1 cellular context compared by ENCODE assay signal in genomic region chr2:222305510-222306392, GRCh38.
TF ChIP-seq lines count a peak whose summit lies in the region.

No MANE protein-coding gene starts in this region.

TF ChIP-seq in SK-N-SH, 30 proteins besides CTCF, POLR2A, EP300 and RAD21 (continued from another document):
- TF ChIP-seq, protein P1, sequence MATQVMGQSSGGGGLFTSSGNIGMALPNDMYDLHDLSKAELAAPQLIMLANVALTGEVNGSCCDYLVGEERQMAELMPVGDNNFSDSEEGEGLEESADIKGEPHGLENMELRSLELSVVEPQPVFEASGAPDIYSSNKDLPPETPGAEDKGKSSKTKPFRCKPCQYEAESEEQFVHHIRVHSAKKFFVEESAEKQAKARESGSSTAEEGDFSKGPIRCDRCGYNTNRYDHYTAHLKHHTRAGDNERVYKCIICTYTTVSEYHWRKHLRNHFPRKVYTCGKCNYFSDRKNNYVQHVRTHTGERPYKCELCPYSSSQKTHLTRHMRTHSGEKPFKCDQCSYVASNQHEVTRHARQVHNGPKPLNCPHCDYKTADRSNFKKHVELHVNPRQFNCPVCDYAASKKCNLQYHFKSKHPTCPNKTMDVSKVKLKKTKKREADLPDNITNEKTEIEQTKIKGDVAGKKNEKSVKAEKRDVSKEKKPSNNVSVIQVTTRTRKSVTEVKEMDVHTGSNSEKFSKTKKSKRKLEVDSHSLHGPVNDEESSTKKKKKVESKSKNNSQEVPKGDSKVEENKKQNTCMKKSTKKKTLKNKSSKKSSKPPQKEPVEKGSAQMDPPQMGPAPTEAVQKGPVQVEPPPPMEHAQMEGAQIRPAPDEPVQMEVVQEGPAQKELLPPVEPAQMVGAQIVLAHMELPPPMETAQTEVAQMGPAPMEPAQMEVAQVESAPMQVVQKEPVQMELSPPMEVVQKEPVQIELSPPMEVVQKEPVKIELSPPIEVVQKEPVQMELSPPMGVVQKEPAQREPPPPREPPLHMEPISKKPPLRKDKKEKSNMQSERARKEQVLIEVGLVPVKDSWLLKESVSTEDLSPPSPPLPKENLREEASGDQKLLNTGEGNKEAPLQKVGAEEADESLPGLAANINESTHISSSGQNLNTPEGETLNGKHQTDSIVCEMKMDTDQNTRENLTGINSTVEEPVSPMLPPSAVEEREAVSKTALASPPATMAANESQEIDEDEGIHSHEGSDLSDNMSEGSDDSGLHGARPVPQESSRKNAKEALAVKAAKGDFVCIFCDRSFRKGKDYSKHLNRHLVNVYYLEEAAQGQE (IDR thresholded peaks at IDR 0.05; ENCODE audit: low read depth, low read length): no peak
- TF ChIP-seq RXRA (IDR thresholded peaks at IDR 0.05; ENCODE audit: borderline replicate concordance, low read depth) (no peak), POLR2AphosphoS5 (IDR thresholded peaks at IDR 0.05; ENCODE audit: low read depth, low read length) (no peak), RCOR1 (IDR thresholded peaks at IDR 0.05; ENCODE audit: low read length) (no peak)
